ENCODE assay signal across 13 cellular contexts in the genomic region with DNA sequence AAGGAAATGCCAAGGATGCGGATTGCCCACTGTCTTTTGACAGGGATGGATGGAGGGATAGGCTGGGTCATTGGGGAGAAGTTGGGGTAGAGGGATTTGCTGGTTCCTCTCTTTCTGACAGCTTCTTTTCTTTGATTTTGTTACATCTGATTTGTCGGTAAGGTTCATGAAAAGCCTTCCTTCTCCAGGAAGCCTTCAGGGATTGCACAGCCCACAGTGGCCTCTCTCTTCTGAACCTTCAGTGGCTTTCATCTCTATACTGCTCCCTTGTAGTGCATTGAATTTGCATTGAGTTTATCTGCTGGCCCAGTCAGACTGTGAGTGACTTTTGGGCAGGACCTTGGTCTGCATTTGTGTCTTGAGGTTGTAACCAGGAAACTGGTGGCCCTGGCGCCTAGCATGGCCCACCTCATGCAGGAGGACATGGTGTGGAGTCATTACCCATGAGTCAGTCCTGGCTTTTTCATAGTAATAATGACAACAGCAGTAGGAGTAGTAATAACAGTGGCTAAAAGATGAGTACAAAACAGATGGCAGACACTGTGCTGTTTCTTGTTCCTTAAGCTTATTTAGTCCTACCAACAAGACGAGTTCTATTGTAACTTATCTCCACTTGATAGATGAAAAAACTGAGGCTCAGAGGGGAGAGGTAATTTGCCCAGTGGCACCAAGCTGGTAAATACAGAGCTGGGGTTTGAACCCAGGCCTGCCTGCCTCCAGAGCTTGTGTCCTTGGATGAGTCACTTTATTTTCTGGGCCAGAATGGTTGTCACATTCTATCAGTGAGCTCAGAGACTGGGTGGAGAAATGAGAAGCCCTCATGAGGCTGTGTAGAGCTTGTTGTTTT. TPM values are rescaled to one million over a fixed set of nuclear protein-coding genes. Genes with fewer than 3 reads are reported as not detected.
DNase-seq lines count a peak whose midpoint lies in the region; ATAC-seq and TF ChIP-seq lines count a peak whose summit lies in the region.
"Had no signal": no experiment of that assay in that cellular context is flagged by ENCODE, and none has a peak within 500 bp of the region (broad histone marks: within the 10 kb centered on the region; RNA-seq: fewer than 3 reads in every experiment).

No MANE protein-coding gene starts in this region.

- H3K36me3 Mint-ChIP-seq in MCF 10A (ENCODE audit: insufficient read depth, unreplicated experiment), result no peaks in the 10 kb centered on the region

- no peak overlapping the region for H3K9ac ChIP-seq in mammary epithelial cell (ENCODE audit: insufficient read depth, low read length)
- H3K9ac ChIP-seq: BLaER1 treated with 17β-estradiol and CSF1 and Interleukin-3, amounts not matched to agents 10 nM and 100 nM; KMS-11 had no signal

- POLR2A ChIA-PET in MCF 10A (lab: Yijun Ruan, JAX), result interaction anchor here (1.5 kb wide), 1 partner anchor 8 kb away, joined by 3 read pairs; no protein-coding TSS in a partner anchor

- peak; percentile 21 for DNase-seq in mammary epithelial cell
- no peak for DNase-seq in MCF 10A (ENCODE audit: unreplicated experiment)
- peak; percentile 41 for DNase-seq in fibroblast of villous mesenchyme (ENCODE audit: low read depth)
- no peak for DNase-seq in suprapubic skin (ENCODE audit: low spot score in 2 of 2)
- DNase-seq in medulla oblongata (ENCODE audit: extremely low spot score), result no peak
- DNase-seq in T1000 (lab: John Stamatoyannopoulos, UW), result no peak
- DNase-seq: colonic mucosa, NCI-H774 had no signal

- H3K9me3 Mint-ChIP-seq in MCF 10A (ENCODE audit: unreplicated experiment), result no peaks in the 10 kb centered on the region
- H3K9me3 Mint-ChIP-seq: neural crest cell had no signal

- CTCF ChIA-PET in mammary epithelial cell (lab: Charles Lee; ENCODE audit: low non-redundant PET) (interaction anchor here (0.6 kb wide), 1 partner anchor 192 kb away, joined by 5 read pairs; no protein-coding TSS in a partner anchor), MCF 10A (lab: Yijun Ruan, JAX) (interaction anchor here (0.8 kb wide), 2 partner anchors 121 to 123 kb away, joined by 3 read pairs; no protein-coding TSS in a partner anchor)

- H3K4me2 ChIP-seq in mammary epithelial cell (ENCODE audit: insufficient read depth, low read depth, low read length), result no peak overlapping the region
- H3K4me2 ChIP-seq: BLaER1 treated with 17β-estradiol and CSF1 and Interleukin-3, amounts not matched to agents 10 nM and 100 nM; KMS-11 had no signal

- TF ChIP-seq EP300 in suprapubic skin (IDR thresholded peaks at IDR 0.05), result no peak

- H3K27ac ChIP-seq in mammary epithelial cell (ENCODE audit: insufficient read depth, low read depth, low read length) (no peak overlapping the region), suprapubic skin (peak overlapping the region; percentile 60)
- H3K27ac ChIP-seq: BLaER1 treated with 17β-estradiol and CSF1 and Interleukin-3, amounts not matched to agents 10 nM and 100 nM; KMS-11 had no signal

- H3K36me3 ChIP-seq in mammary epithelial cell (ENCODE audit: insufficient read depth, low read length) (no peaks in the 10 kb centered on the region), suprapubic skin (no peaks in the 10 kb centered on the region)
- H3K36me3 ChIP-seq: colonic mucosa had no signal

- no peak overlapping the region for H3K4me3 Mint-ChIP-seq in MCF 10A (ENCODE audit: unreplicated experiment)

- H3K27me3 ChIP-seq in mammary epithelial cell (ENCODE audit: insufficient read depth, low read length) (no peaks in the 10 kb centered on the region), suprapubic skin (no peaks in the 10 kb centered on the region)
- H3K27me3 ChIP-seq: BLaER1 treated with 17β-estradiol and CSF1 and Interleukin-3, amounts not matched to agents 10 nM and 100 nM; colonic mucosa had no signal

- no peaks in the 10 kb centered on the region for H3K27me3 Mint-ChIP-seq in MCF 10A (ENCODE audit: insufficient read depth, unreplicated experiment)

- dilution Hi-C loops in mammary epithelial cell (cut with HindIII; ENCODE audit: low sequenced_read_pairs), result no loop called here

- peak; percentile 62 for ATAC-seq in SK-N-SH treated with all-trans-retinoic acid at 6 μM for 48 hours
- no peak for ATAC-seq in GM21423 (IDR thresholded peaks at IDR 0.05; ENCODE audit: unreplicated experiment)

- no peak overlapping the region for H2AFZ ChIP-seq in mammary epithelial cell (ENCODE audit: low read depth, low read length)

- no peaks in the 10 kb centered on the region for H3K9me3 ChIP-seq in mammary epithelial cell (replicated peaks; ENCODE audit: insufficient read depth, low read length)
- H3K9me3 ChIP-seq in suprapubic skin, result no peaks in the 10 kb centered on the region
- H3K9me3 ChIP-seq: BLaER1 treated with 17β-estradiol and CSF1 and Interleukin-3, amounts not matched to agents 10 nM and 100 nM; colonic mucosa had no signal

- no peak overlapping the region for H3K27ac Mint-ChIP-seq in MCF 10A (ENCODE audit: low read depth, unreplicated experiment)

- H3K79me2 ChIP-seq in mammary epithelial cell (ENCODE audit: insufficient read depth, low read length), result no peaks in the 10 kb centered on the region

- no peaks in the 10 kb centered on the region for H3K4me1 Mint-ChIP-seq in MCF 10A (ENCODE audit: insufficient read depth, unreplicated experiment)

- H3K4me3 ChIP-seq in mammary epithelial cell (replicated peaks in 1 of 3; ENCODE audit: insufficient read depth in 1 of 3, low read depth in 2 of 3, low read length in 3 of 3) (no peak overlapping the region), fibroblast of villous mesenchyme (ENCODE audit: low read depth, low read length) (no peak overlapping the region), suprapubic skin (no peak overlapping the region)
- H3K4me3 ChIP-seq: BLaER1 treated with 17β-estradiol and CSF1 and Interleukin-3, amounts not matched to agents 10 nM and 100 nM; colonic mucosa had no signal

- intact Hi-C loops in mammary epithelial cell (cut with micrococcal nuclease) (no loop called here), MCF 10A (cut with micrococcal nuclease) (no loop called here)

- BruUV-seq in mammary epithelial cell (replicated peaks; lab: Mats Ljungman, UMichigan) (no TSS peak), MCF 10A (replicated peaks; lab: Mats Ljungman, UMichigan) (no TSS peak)

- 72% methylated on average over 4 of the region's 4 CpGs for WGBS in mammary epithelial cell (ENCODE audit: low coverage, missing lambda C conversion rate)
- WGBS in suprapubic skin, result 85% methylated on average over 4 of the region's 4 CpGs

- H3K4me1 ChIP-seq in mammary epithelial cell (ENCODE audit: insufficient read depth, low read length), result peaks cover 5% of the 10 kb centered on the region
- H3K4me1 ChIP-seq in suprapubic skin, result peaks cover 22% of the 10 kb centered on the region
- H3K4me1 ChIP-seq: colonic mucosa had no signal

- TF ChIP-seq POLR2A in suprapubic skin (IDR thresholded peaks at IDR 0.05), result no peak

- TF ChIP-seq CTCF in mammary epithelial cell (conservative IDR thresholded peaks at IDR 0.05 in 1 of 2, IDR thresholded peaks at IDR 0.05 in 1 of 2; ENCODE audit: extremely low read depth in 1 of 2, insufficient read depth in 1 of 2, low read depth in 1 of 2, low read length in 2 of 2), result no peak
- TF ChIP-seq CTCF in MCF 10A (IDR thresholded peaks at IDR 0.05; ENCODE audit: unreplicated experiment), result no peak
- TF ChIP-seq CTCF in fibroblast of villous mesenchyme (IDR thresholded peaks at IDR 0.05; ENCODE audit: insufficient read depth, low read depth, low read length), result no peak
- no peak for TF ChIP-seq CTCF in suprapubic skin (IDR thresholded peaks at IDR 0.05)

- in situ Hi-C loops in mammary epithelial cell (cut with MboI; ENCODE audit: low sequenced_read_pairs in 2 of 2), result no loop called here

- H4K20me1 ChIP-seq in mammary epithelial cell (ENCODE audit: insufficient read depth, low read length), result no peaks in the 10 kb centered on the region

TF ChIP-seq in SK-N-SH treated with all-trans-retinoic acid at 6 μM for 48 hours, 23 proteins besides CTCF, POLR2A, EP300 and RAD21 (continues in another document):
- TF ChIP-seq CSDC2 (CRISPR knock-in tag; IDR thresholded peaks at IDR 0.05) (no peak), PPARA (CRISPR knock-in tag; IDR thresholded peaks at IDR 0.05; ENCODE audit: borderline replicate concordance) (no peak), SNAI2 (CRISPR knock-in tag; IDR thresholded peaks at IDR 0.05) (no peak), ZFP30 (CRISPR knock-in tag; IDR thresholded peaks at IDR 0.05) (no peak), BACH2 (CRISPR knock-in tag; IDR thresholded peaks at IDR 0.05; ENCODE audit: borderline replicate concordance) (no peak), ARNTL (CRISPR knock-in tag; IDR thresholded peaks at IDR 0.05; ENCODE audit: borderline replicate concordance, low read depth) (no peak), ZNF8 (CRISPR knock-in tag; IDR thresholded peaks at IDR 0.05) (no peak), CREB5 (CRISPR knock-in tag; IDR thresholded peaks at IDR 0.05; ENCODE audit: low read depth) (no peak)

RNA-seq across cellular contexts. Expression of gene SMAD6, which starts 28.4 kb away (rescaled TPM):
- total RNA-seq in mammary epithelial cell (under 1 TPM; 0.09 to 0.83 TPM), MCF 10A (2022) (not detected in 2 replicates), fibroblast of villous mesenchyme (3.0 and 3.5 TPM in 2 replicates), suprapubic skin (1 to 10 TPM; 2.9 to 7.0 (median 6.9) TPM)
- 0.11 TPM for polyA plus RNA-seq in mammary epithelial cell
- 2.7 TPM for polyA minus RNA-seq in mammary epithelial cell

Comparison
In these comparisons a context has a peak if more than half of its experiments do, and no peak if none do; other contexts are left out.
1. DNase-seq: peak in mammary epithelial cell (single experiment) and fibroblast of villous mesenchyme (single experiment); none in MCF 10A (single experiment), suprapubic skin (0 of 2), medulla oblongata (single experiment) and T1000 (single experiment).